1 cellular context compared by ENCODE assay signal in genomic region chr22:32578752-32579151, GRCh38.
TF ChIP-seq lines count a peak whose summit lies in the region.

No MANE protein-coding gene starts in this region.

TF ChIP-seq in K562, 482 proteins besides CTCF, POLR2A, EP300 and RAD21:
- TF ChIP-seq ZBTB40 (IDR thresholded peaks at IDR 0.05) (peak; percentile 82), ZBTB40 (CRISPR knock-in tag; IDR thresholded peaks at IDR 0.05) (peak; percentile 52; the same call in 1 of the 2 replicates), HMGXB4 (CRISPR knock-in tag; IDR thresholded peaks at IDR 0.05) (no peak)
- TF ChIP-seq, protein P1, sequence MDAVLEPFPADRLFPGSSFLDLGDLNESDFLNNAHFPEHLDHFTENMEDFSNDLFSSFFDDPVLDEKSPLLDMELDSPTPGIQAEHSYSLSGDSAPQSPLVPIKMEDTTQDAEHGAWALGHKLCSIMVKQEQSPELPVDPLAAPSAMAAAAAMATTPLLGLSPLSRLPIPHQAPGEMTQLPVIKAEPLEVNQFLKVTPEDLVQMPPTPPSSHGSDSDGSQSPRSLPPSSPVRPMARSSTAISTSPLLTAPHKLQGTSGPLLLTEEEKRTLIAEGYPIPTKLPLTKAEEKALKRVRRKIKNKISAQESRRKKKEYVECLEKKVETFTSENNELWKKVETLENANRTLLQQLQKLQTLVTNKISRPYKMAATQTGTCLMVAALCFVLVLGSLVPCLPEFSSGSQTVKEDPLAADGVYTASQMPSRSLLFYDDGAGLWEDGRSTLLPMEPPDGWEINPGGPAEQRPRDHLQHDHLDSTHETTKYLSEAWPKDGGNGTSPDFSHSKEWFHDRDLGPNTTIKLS (IDR thresholded peaks at IDR 0.05; ENCODE audit: borderline replicate concordance, low read depth): no peak
